ENCODE assay signal across 33 cellular contexts in the genomic region with DNA sequence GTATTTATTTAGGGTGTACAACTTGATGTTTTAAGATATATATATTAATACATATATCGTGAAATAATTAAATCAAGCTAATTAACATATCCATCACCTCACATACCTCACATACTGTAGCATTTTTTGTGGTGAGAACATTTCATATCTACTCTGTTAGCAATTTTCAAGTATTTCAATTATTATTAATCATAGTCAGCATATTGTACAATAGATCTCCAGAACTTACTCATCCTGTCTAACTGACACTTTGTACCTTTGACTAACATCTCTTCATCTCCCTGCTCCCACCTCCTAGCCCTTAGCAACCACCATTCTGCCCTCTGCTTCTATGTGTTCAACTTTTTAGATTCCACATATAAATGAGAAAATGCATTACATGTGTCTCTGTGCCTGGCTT.
"Had no signal": no experiment of that assay in that cellular context is flagged by ENCODE, and none has a peak within 500 bp of the region (broad histone marks: within the 10 kb centered on the region; RNA-seq: fewer than 3 reads in every experiment).

No MANE protein-coding gene starts in this region.

- H3K36me3 ChIP-seq: adrenal gland, brain microvascular endothelial cell, breast epithelium had no signal

- FAIRE-seq: astrocyte, TTC549 had no signal

- H3K27ac ChIP-seq: adrenal gland, body of pancreas, brain microvascular endothelial cell, breast epithelium, VCaP had no signal

- DNase-seq: activated B cell treated with CpG ODN at 0.5 μM for 24 hours; activated CD4-positive, alpha-beta memory T cell treated with anti-CD3 and anti-CD28 coated beads for 36 hours; activated CD4-positive, alpha-beta T cell treated with anti-CD3 and anti-CD28 coated beads for 4 hours; activated CD4-positive, alpha-beta T cell treated with anti-CD3 and anti-CD28 coated beads, Interleukin-2, amount 10 ng/mL, durations not matched to agents 24 days and 14 days; activated CD4-positive, alpha-beta T cell treated with anti-CD3 and anti-CD28 coated beads, Interleukin-2, amount 50 U/mL, for 1 hour; activated CD4-positive, alpha-beta T cell treated with anti-CD3 and anti-CD28 coated beads, Interleukin-2, amount 50 U/mL, for 4 hours; activated CD4-positive, CD25-positive, alpha-beta regulatory T cell treated with anti-CD3 and anti-CD28 coated beads, Interleukin-2, amount 50 U/mL, for 72 hours; activated CD8-positive, alpha-beta memory T cell treated with anti-CD3 and anti-CD28 coated beads, Interleukin-2, amount 50 U/mL, for 4 hours; activated CD8-positive, alpha-beta T cell treated with anti-CD3 and anti-CD28 coated beads for 36 hours; activated effector memory CD4-positive, alpha-beta T cell treated with anti-CD3 and anti-CD28 coated beads, Interleukin-2, amount 50 U/mL, for 16 hours; activated gamma-delta T cell treated with Interleukin-2 at 50 U/mL for 16 hours; activated naive CD4-positive, alpha-beta T cell; activated naive CD4-positive, alpha-beta T cell treated with anti-CD3 and anti-CD28 coated beads for 36 hours; activated naive CD4-positive, alpha-beta T cell treated with anti-CD3 and anti-CD28 coated beads, Interleukin-2, amount 50 U/mL, for 16 hours; activated naive CD8-positive, alpha-beta T cell treated with anti-CD3 and anti-CD28 coated beads for 36 hours; activated T-cell treated with anti-CD3 and anti-CD28 coated beads for 4 hours; activated T-cell treated with anti-CD3 and anti-CD28 coated beads, Interleukin-2, amount 50 U/mL, for 1 hour; activated T-cell treated with anti-CD3 and anti-CD28 coated beads, Interleukin-2, amount 50 U/mL, for 4 hours; activated T-cell treated with anti-CD3 and anti-CD28 coated beads, Interleukin-2, amount 50 U/mL, for 72 hours; adrenal gland; amniotic stem cell; aorta; body of pancreas; brain microvascular endothelial cell; central memory CD4-positive, alpha-beta T cell; T-helper 2 cell; T-helper 9 cell had no signal

- ATAC-seq: activated CD8-positive, alpha-beta T cell treated with anti-CD3 and anti-CD28 coated beads for 36 hours; activated naive CD4-positive, alpha-beta T cell treated with anti-CD3 and anti-CD28 coated beads, Interleukin-2, amount 50 U/mL, for 72 hours; activated T-cell treated with anti-CD3 and anti-CD28 coated beads, Interleukin-2, amount 50 U/mL, for 4 hours; activated T-cell treated with anti-CD3 and anti-CD28 coated beads, Interleukin-2, amount 50 U/mL, for 72 hours; activated T-helper 17 cell treated with anti-CD3 and anti-CD28 coated beads, Interleukin-2, amount 50 U/mL, for 72 hours; body of pancreas had no signal

- H3K9me3 ChIP-seq: adrenal gland, body of pancreas, breast epithelium had no signal

- H3K27me3 ChIP-seq: adrenal gland, body of pancreas, brain microvascular endothelial cell, breast epithelium had no signal

- H3K4me3 ChIP-seq: adrenal gland, body of pancreas, breast epithelium had no signal

- H3K4me1 ChIP-seq: adrenal gland, body of pancreas, breast epithelium had no signal
